Comparison of ENCODE assay signal across 9 cellular contexts in genomic region chr1:155049651-155050559, GRCh38. TPM values are rescaled to one million over a fixed set of nuclear protein-coding genes. Genes with fewer than 3 reads are reported as not detected.
A peak's percentile ranks its signal among the peaks of the same experiment; 100 is the strongest.
DNase-seq lines count a peak whose midpoint lies in the region; ATAC-seq and TF ChIP-seq lines count a peak whose summit lies in the region.
"Had no signal": no experiment of that assay in that cellular context is flagged by ENCODE, and none has a peak within 500 bp of the region (broad histone marks: within the 10 kb centered on the region; RNA-seq: fewer than 3 reads in every experiment).

No MANE protein-coding gene starts in this region.

- ATAC-seq in right lobe of liver (no peak), upper lobe of left lung (ENCODE audit: low FRiP score in 2 of 2) (no peak), HG03045 (IDR thresholded peaks at IDR 0.05; ENCODE audit: unreplicated experiment) (no peak)

- H3K4me1 ChIP-seq in BLaER1: peaks cover 46% of the 10 kb centered on the region
- H3K4me1 ChIP-seq in HUES48 (ENCODE audit: control insufficient read depth, insufficient read depth, low read length): peaks cover 2% of the 10 kb centered on the region; the same call in 1 of the 2 replicates
- H3K4me1 ChIP-seq in right lobe of liver: peaks cover 0 to 22% (median 10%) of the 10 kb centered on the region in 4 donors
- H3K4me1 ChIP-seq in upper lobe of left lung: peaks cover 30 to 57% (median 41%) of the 10 kb centered on the region in 4 donors

- H3K27ac ChIP-seq in BLaER1 (no peak overlapping the region), HUES48 (ENCODE audit: low read depth, low read length) (no peak overlapping the region), right lobe of liver (peak overlapping the region; percentile 20 to 82 (median 79)), upper lobe of left lung (peak overlapping the region; percentile 93 to 95 (median 94))

- no peak for TF ChIP-seq EP300 in upper lobe of left lung (IDR thresholded peaks at IDR 0.05)

- TF ChIP-seq POLR2A in right lobe of liver (IDR thresholded peaks at IDR 0.05) (no peak), upper lobe of left lung (IDR thresholded peaks at IDR 0.05) (no peak)

- peak overlapping the region; percentile 87 for H3K4me3 ChIP-seq in BLaER1
- peak overlapping the region; percentile 69; the same call in 1 of the 2 replicates for H3K4me3 ChIP-seq in HUES48 (ENCODE audit: low read depth, low read length)
- peak overlapping the region; percentile 69 to 72 (median 70) for H3K4me3 ChIP-seq in right lobe of liver
- peak overlapping the region in 3 of 4 donors; percentile 83 to 94 (median 83) for H3K4me3 ChIP-seq in upper lobe of left lung

- TF ChIP-seq CTCF in right lobe of liver (IDR thresholded peaks at IDR 0.05) (no peak), upper lobe of left lung (IDR thresholded peaks at IDR 0.05) (no peak)

- no peaks in the 10 kb centered on the region; the same call in 1 of the 2 replicates for H3K27me3 ChIP-seq in BLaER1
- peaks cover 20% of the 10 kb centered on the region for H3K27me3 ChIP-seq in HUES48 (ENCODE audit: control insufficient read depth, insufficient read depth, low read length)
- H3K27me3 ChIP-seq in right lobe of liver: no peaks in the 10 kb centered on the region
- H3K27me3 ChIP-seq in upper lobe of left lung: no peaks in the 10 kb centered on the region

- H3K9ac ChIP-seq in BLaER1 (peak overlapping the region; percentile 85; the same call in 1 of the 2 replicates), HUES48 (ENCODE audit: low read depth, low read length) (0 out of 2 replicates have a peak overlapping the region, but pooled peaks have one; percentile 3)

- H3K36me3 ChIP-seq in BLaER1 (peaks cover 12% of the 10 kb centered on the region), HUES48 (ENCODE audit: control insufficient read depth, insufficient read depth, low read length) (no peaks in the 10 kb centered on the region), right lobe of liver (peaks cover 0 to 5% (median 0%) of the 10 kb centered on the region in 4 donors), upper lobe of left lung (peaks cover 0 to 11% (median 8%) of the 10 kb centered on the region in 4 donors)

- H3K4me2 ChIP-seq in BLaER1: peak overlapping the region; percentile 100

- peaks cover 26% of the 10 kb centered on the region for H4K20me1 ChIP-seq in BLaER1

- DNase-seq in amniotic epithelial cell (ENCODE audit: low read depth) (peak; percentile 29), right lobe of liver (no peak), upper lobe of left lung (peak in 1 of 2 donors; percentile 58), GF-D8 (lab: John Stamatoyannopoulos, UW) (no peak), occipital lobe (lab: John Stamatoyannopoulos, UW) (no peak)

- no peaks in the 10 kb centered on the region for H3K9me3 ChIP-seq in BLaER1
- H3K9me3 ChIP-seq in HUES48 (ENCODE audit: control insufficient read depth, insufficient read depth, low read length): no peaks in the 10 kb centered on the region
- no peaks in the 10 kb centered on the region for H3K9me3 ChIP-seq in right lobe of liver
- no peaks in the 10 kb centered on the region for H3K9me3 ChIP-seq in upper lobe of left lung

- intact Hi-C loops in right lobe of liver (cut with DNase I): loop anchor here (10.0 kb wide), 2 partner anchors 65 to 95 kb away; partner anchors contain the start of genes FLAD1 (in 1 of the 2) and PBXIP1 (in 1 of the 2)

- WGBS in right lobe of liver (ENCODE audit: insufficient coverage, low coverage, low lambda C conversion rate, missing lambda C conversion rate): 11% methylated on average over 9 of the region's 10 CpGs
- WGBS in upper lobe of left lung, 2 donors: 11 to 13% methylated on average over 10 of the region's 10 CpGs

RNA-seq across cellular contexts. Expression of gene ADAM15, which starts 1.2 kb away (rescaled TPM):
- total RNA-seq in right lobe of liver (10 to 100 TPM; 16.2 to 33.9 (median 26.4) TPM), upper lobe of left lung (100 to 1,000 TPM in 4 of 6 donors, 10 to 100 TPM in 2; 52.1 to 246 (median 106) TPM), occipital lobe (13.3 TPM)

RNA-seq across cellular contexts. Expression of gene EFNA4, which starts 13.6 kb away (rescaled TPM):
- total RNA-seq in right lobe of liver (1 to 10 TPM; 2.3 to 6.4 (median 3.0) TPM), upper lobe of left lung (1 to 10 TPM; 2.8 to 8.1 (median 7.0) TPM), occipital lobe (0.62 TPM)

RNA-seq across cellular contexts. Expression of gene DCST1, which starts 16.3 kb away (rescaled TPM):
- total RNA-seq in right lobe of liver (not detected), upper lobe of left lung (under 1 TPM in 1 of 6 donors, not detected in 5; 0.89 TPM), occipital lobe (not detected)
- total RNA-seq: HT1080 had no signal

RNA-seq across cellular contexts. Expression of gene DCST2, which starts 16.3 kb away (rescaled TPM):
- total RNA-seq in right lobe of liver (1 to 10 TPM in 1 of 6 experiments, under 1 TPM in 4, not detected in 1; 0.72 to 1.4 (median 0.81) TPM), upper lobe of left lung (1 to 10 TPM in 4 of 6 donors, under 1 TPM in 2; 0.49 to 2.1 (median 1.1) TPM), occipital lobe (0.16 TPM)

RNA-seq across cellular contexts. Expression of gene EFNA3, which starts 28.7 kb away (rescaled TPM):
- total RNA-seq in right lobe of liver (1 to 10 TPM in 4 of 6 experiments, under 1 TPM in 2; 0.26 to 4.0 (median 2.5) TPM), upper lobe of left lung (1 to 10 TPM in 4 of 6 donors, under 1 TPM in 2; 0.33 to 2.1 (median 1.4) TPM), occipital lobe (7.6 TPM)

Comparison
In these comparisons a context has a peak if more than half of its experiments do, and no peak if none do; other contexts are left out.
1. H3K27ac ChIP-seq: peak in right lobe of liver (3 of 3) and upper lobe of left lung (4 of 4); none in BLaER1 (single experiment) and HUES48 (single experiment).
2. Peak in every context shown above with its lines, with median percentiles within 50 percentile points of each other: H3K4me3 ChIP-seq.